In genomic region chr10:75853085-75853484, GRCh38 we compare ENCODE assay signal across 14 cellular contexts.
DNase-seq lines count a peak whose midpoint lies in the region; ATAC-seq and TF ChIP-seq lines count a peak whose summit lies in the region.
"Had no signal": no experiment of that assay in that cellular context is flagged by ENCODE, and none has a peak within 500 bp of the region (broad histone marks: within the 10 kb centered on the region; RNA-seq: fewer than 3 reads in every experiment).

No MANE protein-coding gene starts in this region.

- H3K4me1 Mint-ChIP-seq in chondrocyte (ENCODE audit: low read depth) (no peaks in the 10 kb centered on the region), neural crest cell (no peaks in the 10 kb centered on the region)
- no peaks in the 10 kb centered on the region for H3K4me1 Mint-ChIP-seq in activated T-helper 2 cell treated with anti-CD3 and anti-CD28 coated beads, Interferon-gamma antibody, Interleukin-2, Interleukin-4, amounts not matched to agents 10 μg/mL and 5 μg/mL and 100 μg/mL, durations not matched to agents 14 hours and 24 hours and 36 hours (ENCODE audit: low read depth)
- H3K4me1 Mint-ChIP-seq: stimulated activated naive B cell treated with anti-CD40 and anti-IgM and Interleukin-4, amounts not matched to agents 10 μg/mL and 1 μg/mL and 100 μg/mL, for 72 hours had no signal

- TF ChIP-seq CTCF in LNCAP (IDR thresholded peaks at IDR 0.05) (peak; percentile 34; the same call in 1 of the 2 replicates), chondrocyte (IDR thresholded peaks at IDR 0.05) (peak; percentile 63), neural crest cell (conservative IDR thresholded peaks at IDR 0.05) (peak; percentile 58)

- H3K36me3 Mint-ChIP-seq in chondrocyte (ENCODE audit: low read depth) (no peaks in the 10 kb centered on the region), neural crest cell (ENCODE audit: low read depth) (no peaks in the 10 kb centered on the region)
- H3K36me3 Mint-ChIP-seq in activated T-helper 2 cell treated with anti-CD3 and anti-CD28 coated beads, Interferon-gamma antibody, Interleukin-2, Interleukin-4, amounts not matched to agents 10 μg/mL and 5 μg/mL and 100 μg/mL, durations not matched to agents 14 hours and 24 hours and 36 hours (ENCODE audit: low read depth) = no peaks in the 10 kb centered on the region
- H3K36me3 Mint-ChIP-seq: stimulated activated naive B cell treated with anti-CD40 and anti-IgM and Interleukin-4, amounts not matched to agents 10 μg/mL and 1 μg/mL and 100 μg/mL, for 72 hours had no signal

- ATAC-seq in GM18505 (IDR thresholded peaks at IDR 0.05; ENCODE audit: unreplicated experiment) = no peak
- ATAC-seq: stimulated activated naive B cell treated with anti-CD40 and anti-IgM and Interleukin-4, amounts not matched to agents 10 μg/mL and 1 μg/mL and 100 μg/mL, for 72 hours had no signal

- peaks cover 2% of the 10 kb centered on the region for H3K9me3 Mint-ChIP-seq in chondrocyte (ENCODE audit: low read depth)
- no peaks in the 10 kb centered on the region for H3K9me3 Mint-ChIP-seq in neural crest cell
- no peaks in the 10 kb centered on the region for H3K9me3 Mint-ChIP-seq in activated T-helper 2 cell treated with anti-CD3 and anti-CD28 coated beads, Interferon-gamma antibody, Interleukin-2, Interleukin-4, amounts not matched to agents 10 μg/mL and 5 μg/mL and 100 μg/mL, durations not matched to agents 14 hours and 24 hours and 36 hours
- H3K9me3 Mint-ChIP-seq: dendritic cell treated with granulocyte-macrophage colony-stimulating factor and Interleukin-4, amounts not matched to agents 40 ng/mL and 50 ng/mL, for 4 days; stimulated activated naive B cell treated with anti-CD40 and anti-IgM and Interleukin-4, amounts not matched to agents 10 μg/mL and 1 μg/mL and 100 μg/mL, for 72 hours had no signal

- H3K27ac Mint-ChIP-seq in chondrocyte (ENCODE audit: unreplicated experiment) (no peak overlapping the region), neural crest cell (ENCODE audit: unreplicated experiment) (no peak overlapping the region)
- no peak overlapping the region for H3K27ac Mint-ChIP-seq in activated T-helper 2 cell treated with anti-CD3 and anti-CD28 coated beads, Interferon-gamma antibody, Interleukin-2, Interleukin-4, amounts not matched to agents 10 μg/mL and 5 μg/mL and 100 μg/mL, durations not matched to agents 14 hours and 24 hours and 36 hours
- H3K27ac Mint-ChIP-seq: dendritic cell treated with granulocyte-macrophage colony-stimulating factor and Interleukin-4, amounts not matched to agents 40 ng/mL and 50 ng/mL, for 4 days; stimulated activated naive B cell treated with anti-CD40 and anti-IgM and Interleukin-4, amounts not matched to agents 10 μg/mL and 1 μg/mL and 100 μg/mL, for 72 hours had no signal

- no peak overlapping the region for H3K4me3 Mint-ChIP-seq in chondrocyte (ENCODE audit: unreplicated experiment)
- no peak overlapping the region for H3K4me3 Mint-ChIP-seq in neural crest cell
- no peak overlapping the region for H3K4me3 Mint-ChIP-seq in activated T-helper 2 cell treated with anti-CD3 and anti-CD28 coated beads, Interferon-gamma antibody, Interleukin-2, Interleukin-4, amounts not matched to agents 10 μg/mL and 5 μg/mL and 100 μg/mL, durations not matched to agents 14 hours and 24 hours and 36 hours (ENCODE audit: low read depth)
- H3K4me3 Mint-ChIP-seq: dendritic cell treated with granulocyte-macrophage colony-stimulating factor and Interleukin-4, amounts not matched to agents 40 ng/mL and 50 ng/mL, for 4 days; stimulated activated naive B cell treated with anti-CD40 and anti-IgM and Interleukin-4, amounts not matched to agents 10 μg/mL and 1 μg/mL and 100 μg/mL, for 72 hours had no signal

- TF ChIP-seq POLR2A in GM18505 (IDR thresholded peaks at IDR 0.05; ENCODE audit: borderline replicate concordance, extremely low read depth, insufficient read depth, insufficient read length) = no peak

- peak; percentile 6 for DNase-seq in COLO829 (ENCODE audit: low spot score)
- no peak for DNase-seq in chondrocyte (ENCODE audit: low spot score)
- no peak for DNase-seq in neural crest cell (ENCODE audit: low read depth, low spot score)
- DNase-seq in HPDE6-E6E7 (ENCODE audit: extremely low spot score) = no peak
- DNase-seq in activated CD4-positive, alpha-beta T cell treated with anti-CD3 and anti-CD28 coated beads, Interleukin-2, amount 50 U/mL, for 4 hours = no peak
- no peak for DNase-seq in activated T-helper 2 cell treated with anti-CD3 and anti-CD28 coated beads, Interferon-gamma antibody, Interleukin-2, Interleukin-4, amounts not matched to agents 10 μg/mL and 5 μg/mL and 100 μg/mL, durations not matched to agents 14 hours and 24 hours and 36 hours (ENCODE audit: low spot score)
- DNase-seq: activated CD4-positive, CD25-positive, alpha-beta regulatory T cell; activated gamma-delta T cell treated with Interleukin-2 at 50 U/mL for 16 hours; SHP77; stimulated activated CD4-positive, alpha-beta T cell treated with anti-CD3 and anti-CD28 coated beads, Interleukin-12 subunit alpha, Interleukin-12 subunit beta, amount 100 ng/mL, for 4 hours; stimulated activated naive B cell treated with anti-CD40 and anti-IgM and Interleukin-4, amounts not matched to agents 10 μg/mL and 1 μg/mL and 100 μg/mL, for 72 hours had no signal

- intact Hi-C loops in activated T-helper 2 cell treated with anti-CD3 and anti-CD28 coated beads, Interferon-gamma antibody, Interleukin-2, Interleukin-4, amounts not matched to agents 10 μg/mL and 5 μg/mL and 100 μg/mL, durations not matched to agents 14 hours and 24 hours and 36 hours (cut with micrococcal nuclease) = no loop called here

- H3K27me3 Mint-ChIP-seq in chondrocyte (ENCODE audit: low read depth) (peaks cover 4% of the 10 kb centered on the region), neural crest cell (ENCODE audit: low read depth) (no peaks in the 10 kb centered on the region)
- H3K27me3 Mint-ChIP-seq in activated T-helper 2 cell treated with anti-CD3 and anti-CD28 coated beads, Interferon-gamma antibody, Interleukin-2, Interleukin-4, amounts not matched to agents 10 μg/mL and 5 μg/mL and 100 μg/mL, durations not matched to agents 14 hours and 24 hours and 36 hours (ENCODE audit: low read depth) = no peaks in the 10 kb centered on the region
- H3K27me3 Mint-ChIP-seq: dendritic cell treated with granulocyte-macrophage colony-stimulating factor and Interleukin-4, amounts not matched to agents 40 ng/mL and 50 ng/mL, for 4 days; stimulated activated naive B cell treated with anti-CD40 and anti-IgM and Interleukin-4, amounts not matched to agents 10 μg/mL and 1 μg/mL and 100 μg/mL, for 72 hours had no signal
